ENCODE assay signal across 9 cellular contexts in genomic region chr19:18439025-18439909, GRCh38. TPM values are rescaled to one million over a fixed set of nuclear protein-coding genes. Genes with fewer than 3 reads are reported as not detected.
DNase-seq lines count a peak whose midpoint lies in the region; ATAC-seq and TF ChIP-seq lines count a peak whose summit lies in the region.
"Had no signal": no experiment of that assay in that cellular context is flagged by ENCODE, and none has a peak within 500 bp of the region (broad histone marks: within the 10 kb centered on the region; RNA-seq: fewer than 3 reads in every experiment).

No MANE protein-coding gene starts in this region.

- H3K14ac ChIP-seq in neuronal stem cell (ENCODE audit: low read length): no peak overlapping the region

- DNase-seq in Caco-2 (no peak), NCI-H226 (peak; percentile 76), ecto neural progenitor cell (ENCODE audit: low spot score) (peak; percentile 73), neuronal stem cell (ENCODE audit: low spot score) (no peak), hippocampal formation (lab: John Stamatoyannopoulos, UW) (no peak), DMS153 (lab: John Stamatoyannopoulos, UW) (no peak)

- peak overlapping the region; percentile 100 for H2BK5ac ChIP-seq in neuronal stem cell (ENCODE audit: low read length)

- H3K4me3 ChIP-seq in Caco-2 (ENCODE audit: low read depth, low read length) (no peak overlapping the region), neuronal stem cell (ENCODE audit: low read length in 2 of 2) (peak overlapping the region in 1 of 2 donors; percentile 99)

- BruUV-seq in Caco-2 (replicated peaks; lab: Mats Ljungman, UMichigan): no TSS peak

- H2AFZ ChIP-seq in neuronal stem cell (ENCODE audit: low read length): peak overlapping the region; percentile 87

- peak overlapping the region; percentile 68 for H3K9ac ChIP-seq in neuronal stem cell (ENCODE audit: low read depth, low read length, poor library complexity)

- H3K36me3 ChIP-seq in Caco-2 (ENCODE audit: control insufficient read depth, insufficient read depth, low read length) (no peaks in the 10 kb centered on the region; the same call in 1 of the 2 replicates), neuronal stem cell (replicated peaks in 1 of 2; ENCODE audit: control insufficient read depth in 2 of 2, insufficient read depth in 2 of 2, low read length in 2 of 2) (peaks cover 19 to 27% of the 10 kb centered on the region in 2 donors)

- H3K4me3 Mint-ChIP-seq in Caco-2 (ENCODE audit: unreplicated experiment): no peak overlapping the region

- H3K9me3 Mint-ChIP-seq in Caco-2 (ENCODE audit: unreplicated experiment): peaks cover 10% of the 10 kb centered on the region

- H3K18ac ChIP-seq in neuronal stem cell (ENCODE audit: low read length): peak overlapping the region; percentile 100

- peak overlapping the region; percentile 28 for H3K4me2 ChIP-seq in neuronal stem cell (ENCODE audit: insufficient read depth, low read length, poor library complexity, severe bottlenecking)

- no peaks in the 10 kb centered on the region for H3K27me3 ChIP-seq in Caco-2 (replicated peaks; ENCODE audit: control insufficient read depth, insufficient read depth, low read length)
- no peaks in the 10 kb centered on the region for H3K27me3 ChIP-seq in neuronal stem cell (ENCODE audit: control insufficient read depth in 3 of 3, insufficient read depth in 3 of 3, low read depth in 1 of 3, low read length in 3 of 3)

- POLR2A ChIA-PET in Caco-2 (lab: Charles Lee): no interaction called here

- H2BK12ac ChIP-seq in neuronal stem cell (ENCODE audit: low read length): peak overlapping the region; percentile 78

- H4K8ac ChIP-seq in neuronal stem cell (ENCODE audit: low read depth, low read length): no peak overlapping the region

- peak overlapping the region; percentile 91 for H3K27ac ChIP-seq in neuronal stem cell (replicated peaks; ENCODE audit: low read length)

- no CpG with 5 or more reads among the region's 13 CpGs for WGBS in neuronal stem cell (ENCODE audit: extremely low coverage in 2 of 2, insufficient read length in 2 of 2, insufficient replicate concordance in 1 of 2), 2 donors

- H3K36me3 Mint-ChIP-seq in Caco-2 (ENCODE audit: insufficient read depth, unreplicated experiment): peaks cover 56% of the 10 kb centered on the region

- H3K27ac Mint-ChIP-seq in Caco-2 (ENCODE audit: unreplicated experiment): peak overlapping the region; percentile 67

- no peak overlapping the region for H3K4ac ChIP-seq in neuronal stem cell (ENCODE audit: low read length)

- intact Hi-C loops in Caco-2 (cut with micrococcal nuclease; ENCODE audit: unreplicated experiment): no loop called here

- CTCF ChIA-PET in Caco-2 (lab: Charles Lee): interaction anchor here (1.1 kb wide), 1 partner anchor 22 kb away, joined by 4 read pairs; no protein-coding TSS in a partner anchor

- H3K9me3 ChIP-seq in Caco-2 (no peaks in the 10 kb centered on the region), neuronal stem cell (replicated peaks in 1 of 2; ENCODE audit: control insufficient read depth in 2 of 2, insufficient read depth in 1 of 2, low read depth in 1 of 2, low read length in 2 of 2) (peaks cover 0 to 4% of the 10 kb centered on the region in 2 donors)

- H4K91ac ChIP-seq in neuronal stem cell (ENCODE audit: low read depth, low read length, poor library complexity): peak overlapping the region; percentile 81

- H3K4me1 ChIP-seq in Caco-2 (peaks cover 10% of the 10 kb centered on the region), neuronal stem cell (ENCODE audit: control insufficient read depth in 2 of 2, insufficient read depth in 1 of 2, low read depth in 1 of 2, low read length in 2 of 2) (peaks cover 32 to 43% of the 10 kb centered on the region in 2 donors)

- no peak for ATAC-seq in GM18858 (IDR thresholded peaks at IDR 0.05; ENCODE audit: unreplicated experiment)
- no peak for ATAC-seq in GM18870 (IDR thresholded peaks at IDR 0.05; ENCODE audit: unreplicated experiment)

- H3K79me1 ChIP-seq in neuronal stem cell (ENCODE audit: low read depth, low read length): peaks cover 14% of the 10 kb centered on the region

- peak overlapping the region; percentile 98 for H2AK5ac ChIP-seq in neuronal stem cell (ENCODE audit: low read depth, low read length)

- H3K4me1 Mint-ChIP-seq in Caco-2 (ENCODE audit: low read depth, unreplicated experiment): peaks cover 16% of the 10 kb centered on the region

- no peaks in the 10 kb centered on the region for H3K27me3 Mint-ChIP-seq in Caco-2 (ENCODE audit: insufficient read depth, unreplicated experiment)

- H2BK120ac ChIP-seq in neuronal stem cell (ENCODE audit: low read depth, low read length): peak overlapping the region; percentile 81

- H3K23ac ChIP-seq in neuronal stem cell (ENCODE audit: low read depth, low read length, poor library complexity): peak overlapping the region; percentile 18

- no peak for TF ChIP-seq CTCF in Caco-2 (IDR thresholded peaks at IDR 0.05; ENCODE audit: insufficient read depth in 1 of 2, low read depth in 1 of 2, low read length in 1 of 2, severe bottlenecking in 1 of 2, unreplicated experiment in 1 of 2)

- H2BK15ac ChIP-seq in neuronal stem cell (ENCODE audit: low read length): peak overlapping the region; percentile 100

RNA-seq across cellular contexts. Expression of gene ISYNA1, which starts 1.3 kb away (rescaled TPM):
- total RNA-seq in Caco-2 (2022): 65.3 and 67.3 TPM in 2 replicates
- polyA plus RNA-seq in neuronal stem cell (2013, experiment 1 of 2): 318 TPM
- 304 TPM for polyA plus RNA-seq in neuronal stem cell (2013, experiment 2 of 2)

RNA-seq across cellular contexts. Expression of gene SSBP4, which starts 20.1 kb away (rescaled TPM):
- total RNA-seq in Caco-2 (2022): 46.2 and 49.4 TPM in 2 replicates
- 66.8 TPM for polyA plus RNA-seq in neuronal stem cell (2013, experiment 1 of 2)
- 64.3 TPM for polyA plus RNA-seq in neuronal stem cell (2013, experiment 2 of 2)

RNA-seq across cellular contexts. Expression of gene LRRC25, which starts 41.8 kb away (rescaled TPM):
- not detected in 2 replicates for total RNA-seq in Caco-2 (2022)
- polyA plus RNA-seq in neuronal stem cell (2013, experiment 1 of 2): 0.18 TPM
- 0.10 TPM for polyA plus RNA-seq in neuronal stem cell (2013, experiment 2 of 2)
- total RNA-seq: glomerular endothelial cell had no signal

RNA-seq across cellular contexts. Expression of gene GDF15, which starts 53.3 kb away (rescaled TPM):
- 55.3 and 56.1 TPM in 2 replicates for total RNA-seq in Caco-2 (2022)
- 5.3 TPM for polyA plus RNA-seq in neuronal stem cell (2013, experiment 1 of 2)
- 5.1 TPM for polyA plus RNA-seq in neuronal stem cell (2013, experiment 2 of 2)

Comparison
In these comparisons a context has a peak if more than half of its experiments do, and no peak if none do; other contexts are left out.
1. DNase-seq: peak in NCI-H226 (single experiment) and ecto neural progenitor cell (single experiment); none in Caco-2 (0 of 2), neuronal stem cell (single experiment), hippocampal formation (0 of 2) and DMS153 (single experiment).